Comparison of ENCODE assay signal across 8 cellular contexts in genomic region chr1:2413495-2414296, GRCh38. TPM values are rescaled to one million over a fixed set of nuclear protein-coding genes. Genes with fewer than 3 reads are reported as not detected.
A peak's percentile ranks its signal among the peaks of the same experiment; 100 is the strongest.
DNase-seq lines count a peak whose midpoint lies in the region; ATAC-seq, FAIRE-seq and TF ChIP-seq lines count a peak whose summit lies in the region.

No MANE protein-coding gene starts in this region.

- ATAC-seq in A549 (peak; percentile 47 to 67), GM19351 (IDR thresholded peaks at IDR 0.05; ENCODE audit: unreplicated experiment) (no peak), GM21619 (IDR thresholded peaks at IDR 0.05; ENCODE audit: unreplicated experiment) (no peak), esophagus mucosa (no peak)

- TF ChIP-seq CTCF in A549 (IDR thresholded peaks at IDR 0.05) = no peak
- TF ChIP-seq CTCF in fibroblast of pulmonary artery (IDR thresholded peaks at IDR 0.05; ENCODE audit: low read length, missing control alignments) = no peak

- peak overlapping the region; percentile 77 for H3K4me3 Mint-ChIP-seq in activated CD4-positive, alpha-beta T cell treated with anti-CD3 and anti-CD28 coated beads, Interleukin-2, amount 10 ng/mL, durations not matched to agents 7 days and 5 days

- peaks cover 16% of the 10 kb centered on the region for H3K4me1 ChIP-seq in A549
- H3K4me1 ChIP-seq in HAP-1 = peaks cover 13% of the 10 kb centered on the region

- H3K27ac ChIP-seq in A549 = peak overlapping the region; percentile 93 to 95

- no peaks in the 10 kb centered on the region for H3K9me3 Mint-ChIP-seq in activated CD4-positive, alpha-beta T cell treated with anti-CD3 and anti-CD28 coated beads, Interleukin-2, amount 10 ng/mL, durations not matched to agents 7 days and 5 days

- CTCF ChIA-PET in A549 (lab: Yijun Ruan, JAX) = interaction anchor here (0.9 to 7.2 kb wide), 8 partner anchors 10 to 1011 kb away, joined by 3 to 63 read pairs (median 4); no protein-coding TSS in a partner anchor
- CTCF ChIA-PET in activated CD4-positive, alpha-beta T cell treated with anti-CD3 and anti-CD28 coated beads, Interleukin-2, amount 10 ng/mL, durations not matched to agents 7 days and 5 days (lab: Charles Lee) = interaction anchor here (0.7 to 1.7 kb wide), 8 partner anchors 10 to 373 kb away, joined by 3 to 8 read pairs (median 3); no protein-coding TSS in a partner anchor

- no peak for TF ChIP-seq RAD21 in A549 (conservative IDR thresholded peaks at IDR 0.05 in 1 of 2, IDR thresholded peaks at IDR 0.05 in 1 of 2)

- no peaks in the 10 kb centered on the region for H3K27me3 Mint-ChIP-seq in activated CD4-positive, alpha-beta T cell treated with anti-CD3 and anti-CD28 coated beads, Interleukin-2, amount 10 ng/mL, durations not matched to agents 7 days and 5 days

- peak overlapping the region; percentile 85 for H3K27ac Mint-ChIP-seq in activated CD4-positive, alpha-beta T cell treated with anti-CD3 and anti-CD28 coated beads, Interleukin-2, amount 10 ng/mL, durations not matched to agents 7 days and 5 days

- no peak; the same call in 1 of the 2 replicates for TF ChIP-seq POLR2A in A549 (IDR thresholded peaks at IDR 0.05; ENCODE audit: low read length)

- POLR2A ChIA-PET in A549 (lab: Yijun Ruan, JAX) = interaction anchor here (0.6 to 1.5 kb wide), 6 partner anchors 9 to 219 kb away, joined by 3 to 4 read pairs (median 3); partner anchors contain the start of genes FAAP20, MORN1 and RER1
- POLR2A ChIA-PET in activated CD4-positive, alpha-beta T cell treated with anti-CD3 and anti-CD28 coated beads, Interleukin-2, amount 10 ng/mL, durations not matched to agents 7 days and 5 days (lab: Charles Lee) = interaction anchor here (0.5 to 0.6 kb wide), 2 partner anchors 86 to 223 kb away, joined by 3 read pairs; no protein-coding TSS in a partner anchor

- H3K4me3 ChIP-seq in A549 = peak overlapping the region; percentile 64
- peak overlapping the region; percentile 78 for H3K4me3 ChIP-seq in HAP-1
- H3K4me3 ChIP-seq in fibroblast of pulmonary artery (replicated peaks; ENCODE audit: low read depth, low read length) = peak overlapping the region; percentile 64
- peak overlapping the region; percentile 93 for H3K4me3 ChIP-seq in skeletal muscle cell (ENCODE audit: low read depth, low read length)

- DNase-seq in A549 (ENCODE audit: low read depth in 1 of 2, low spot score in 1 of 2) = peak; percentile 42 to 53
- peak; percentile 26 to 61 for DNase-seq in HAP-1 (ENCODE audit: low spot score in 2 of 2)
- no peak for DNase-seq in activated CD4-positive, alpha-beta T cell treated with anti-CD3 and anti-CD28 coated beads, Interleukin-2, amount 10 ng/mL, durations not matched to agents 7 days and 5 days
- no peak for DNase-seq in fibroblast of pulmonary artery (ENCODE audit: low read depth)
- no peak for DNase-seq in skeletal muscle cell (ENCODE audit: low read depth)

- H3K9me3 ChIP-seq in A549 = no peaks in the 10 kb centered on the region
- H3K9me3 ChIP-seq in HAP-1 = no peaks in the 10 kb centered on the region

- H3K4me1 Mint-ChIP-seq in activated CD4-positive, alpha-beta T cell treated with anti-CD3 and anti-CD28 coated beads, Interleukin-2, amount 10 ng/mL, durations not matched to agents 7 days and 5 days = peaks cover 47% of the 10 kb centered on the region

- in situ Hi-C loops in HAP-1 (cut with MboI; ENCODE audit: low sequenced_read_pairs) = loop anchor here (5.0 to 10.0 kb wide), 2 partner anchors 134 to 171 kb away; partner anchors contain the start of gene PRXL2B

- no peak for FAIRE-seq in A549 (lab: Jason Lieb, UNC)

- no peaks in the 10 kb centered on the region for H3K36me3 Mint-ChIP-seq in activated CD4-positive, alpha-beta T cell treated with anti-CD3 and anti-CD28 coated beads, Interleukin-2, amount 10 ng/mL, durations not matched to agents 7 days and 5 days (ENCODE audit: low read depth)

- H3K4me2 ChIP-seq in A549 = peak overlapping the region; percentile 98

- WGBS in A549 (ENCODE audit: missing lambda C conversion rate) = 25% methylated on average over 5 of the region's 28 CpGs

- TF ChIP-seq EP300 in A549 (IDR thresholded peaks at IDR 0.05) = no peak

- H3K27me3 ChIP-seq in HAP-1 (ENCODE audit: low read depth) = peaks cover 13% of the 10 kb centered on the region

- peaks cover 20% of the 10 kb centered on the region for H3K36me3 ChIP-seq in HAP-1 (replicated peaks)

TF ChIP-seq in A549, 52 proteins besides CTCF, POLR2A, EP300 and RAD21:
- TF ChIP-seq FOSB (CRISPR knock-in tag; IDR thresholded peaks at IDR 0.05) (no peak), E2F6 (IDR thresholded peaks at IDR 0.05; ENCODE audit: borderline replicate concordance, low read depth) (0 out of 2 replicates have a peak, but pooled peaks have one; percentile 52), EHMT2 (IDR thresholded peaks at IDR 0.05; ENCODE audit: low read depth) (no peak), BCL3 (IDR thresholded peaks at IDR 0.05) (no peak), HOXA7 (CRISPR knock-in tag; IDR thresholded peaks at IDR 0.05) (no peak), USF2 (IDR thresholded peaks at IDR 0.05) (peak; percentile 74), MAX (IDR thresholded peaks at IDR 0.05) (peak; percentile 74), CBX8 (IDR thresholded peaks at IDR 0.05) (no peak), GATA3 (IDR thresholded peaks at IDR 0.05; ENCODE audit: borderline replicate concordance) (no peak), CHD4 (IDR thresholded peaks at IDR 0.05; ENCODE audit: borderline replicate concordance) (no peak)

RNA-seq across cellular contexts. Expression of gene PEX10, which starts 1.3 kb away (rescaled TPM):
- polyA plus RNA-seq in A549 (2011; rRNA removed) (12.3 and 12.6 TPM in 2 replicates), A549 (2017; fragmentation: RNase III; extraction: RNeasy Plus Mini Kit Qiagen cat#74134 plus additional on column Dnase treatment) (20.2 to 22.1 TPM (median 20.7 TPM) in 3 replicates)
- polyA plus RNA-seq in A549 (2012; cell fraction: cytosol; rRNA removed) = 21.6 and 29.6 TPM in 2 replicates
- 26.0 and 36.7 TPM in 2 replicates for polyA plus RNA-seq in A549 (2012; cell fraction: nucleus; rRNA removed)
- polyA minus RNA-seq in A549 (2011; rRNA and poly(A)+ RNA removed) = 9.0 and 12.7 TPM in 2 replicates
- total RNA-seq in activated CD4-positive, alpha-beta T cell treated with anti-CD3 and anti-CD28 coated beads, Interleukin-2, amount 10 ng/mL, durations not matched to agents 7 days and 5 days = 10 to 100 TPM in 1 of 2 experiments, 1 to 10 TPM in 1; 9.2 to 10.3 TPM
- 17.7 TPM for total RNA-seq in esophagus mucosa

RNA-seq across cellular contexts. Expression of gene RER1, which starts 22.1 kb away (rescaled TPM):
- polyA plus RNA-seq in A549 (2011; rRNA removed) (213 and 227 TPM in 2 replicates), A549 (2017; fragmentation: RNase III; extraction: RNeasy Plus Mini Kit Qiagen cat#74134 plus additional on column Dnase treatment) (66.8 to 72.8 TPM (median 72.3 TPM) in 3 replicates)
- 88.9 and 93.1 TPM in 2 replicates for polyA plus RNA-seq in A549 (2012; cell fraction: cytosol; rRNA removed)
- 63.3 and 196 TPM in 2 replicates for polyA plus RNA-seq in A549 (2012; cell fraction: nucleus; rRNA removed)
- 157 and 165 TPM in 2 replicates for polyA minus RNA-seq in A549 (2011; rRNA and poly(A)+ RNA removed)
- 100 to 1,000 TPM; 156 to 159 TPM for total RNA-seq in activated CD4-positive, alpha-beta T cell treated with anti-CD3 and anti-CD28 coated beads, Interleukin-2, amount 10 ng/mL, durations not matched to agents 7 days and 5 days
- 167 TPM for total RNA-seq in esophagus mucosa

RNA-seq across cellular contexts. Expression of gene MORN1, which starts 22.3 kb away (rescaled TPM):
- polyA plus RNA-seq in A549 (2011; rRNA removed) (6.9 and 7.2 TPM in 2 replicates), A549 (2017; fragmentation: RNase III; extraction: RNeasy Plus Mini Kit Qiagen cat#74134 plus additional on column Dnase treatment) (6.8 to 9.5 TPM (median 8.9 TPM) in 3 replicates)
- 7.1 and 8.0 TPM in 2 replicates for polyA plus RNA-seq in A549 (2012; cell fraction: cytosol; rRNA removed)
- polyA plus RNA-seq in A549 (2012; cell fraction: nucleus; rRNA removed) = 11.6 and 14.2 TPM in 2 replicates
- 12.4 and 13.0 TPM in 2 replicates for polyA minus RNA-seq in A549 (2011; rRNA and poly(A)+ RNA removed)
- 1 to 10 TPM; 6.7 to 8.1 TPM for total RNA-seq in activated CD4-positive, alpha-beta T cell treated with anti-CD3 and anti-CD28 coated beads, Interleukin-2, amount 10 ng/mL, durations not matched to agents 7 days and 5 days
- 8.4 TPM for total RNA-seq in esophagus mucosa

Comparison
In these comparisons a context has a peak if more than half of its experiments do, and no peak if none do; other contexts are left out.
1. ATAC-seq: peak in A549 (2 of 2); none in GM19351 (single experiment), GM21619 (single experiment) and esophagus mucosa (single experiment).
2. DNase-seq: peak in A549 (2 of 2) and HAP-1 (2 of 2); none in activated CD4-positive, alpha-beta T cell treated with anti-CD3 and anti-CD28 coated beads, Interleukin-2, amount 10 ng/mL, durations not matched to agents 7 days and 5 days (single experiment), fibroblast of pulmonary artery (single experiment) and skeletal muscle cell (single experiment).
3. Peak in every context shown above with its lines, with median percentiles within 50 percentile points of each other: H3K4me3 ChIP-seq.